ENCODE assay signal across 1 cellular context in the genomic region with DNA sequence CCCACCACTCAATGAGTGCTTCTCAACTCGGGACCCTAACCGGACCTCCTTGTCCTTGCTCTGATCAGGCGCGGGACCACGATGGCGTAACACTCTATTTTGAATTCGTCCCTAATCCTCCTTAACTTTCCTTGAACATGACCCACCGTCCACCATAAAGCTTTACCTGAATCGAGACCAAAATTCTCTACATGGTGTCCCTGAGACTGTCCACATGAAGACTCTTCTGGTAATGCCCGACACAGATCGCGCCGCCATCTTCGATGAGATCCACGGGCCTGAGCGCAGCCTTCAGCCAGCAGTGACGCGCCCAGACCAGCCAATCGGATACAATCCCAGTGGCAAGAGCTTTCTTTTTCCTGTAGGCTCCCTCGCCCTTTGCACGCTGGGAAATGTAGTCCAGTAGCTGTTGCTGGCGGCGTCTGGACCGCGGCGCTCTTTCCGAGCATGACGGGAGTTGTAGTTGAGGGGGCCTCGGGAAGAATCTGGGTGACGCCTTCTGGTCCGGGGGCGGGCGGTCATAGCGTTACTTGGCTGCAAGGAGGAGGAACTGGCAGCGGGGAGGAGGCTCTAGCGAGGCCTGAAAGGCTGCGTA.
TF ChIP-seq lines count a peak whose summit lies in the region.

A gene (minus strand): TSS at position 284 of the 595 bp plus-strand sequence. CDS start 26 bp downstream, at position 258.
A gene (plus strand): TSS at position 517 of the 595 bp plus-strand sequence. CDS start 306 bp downstream, outside the sequence.

TF ChIP-seq in K562, 482 proteins besides CTCF, POLR2A, EP300 and RAD21 (continued from another document and continues in another):
- TF ChIP-seq, protein P1, sequence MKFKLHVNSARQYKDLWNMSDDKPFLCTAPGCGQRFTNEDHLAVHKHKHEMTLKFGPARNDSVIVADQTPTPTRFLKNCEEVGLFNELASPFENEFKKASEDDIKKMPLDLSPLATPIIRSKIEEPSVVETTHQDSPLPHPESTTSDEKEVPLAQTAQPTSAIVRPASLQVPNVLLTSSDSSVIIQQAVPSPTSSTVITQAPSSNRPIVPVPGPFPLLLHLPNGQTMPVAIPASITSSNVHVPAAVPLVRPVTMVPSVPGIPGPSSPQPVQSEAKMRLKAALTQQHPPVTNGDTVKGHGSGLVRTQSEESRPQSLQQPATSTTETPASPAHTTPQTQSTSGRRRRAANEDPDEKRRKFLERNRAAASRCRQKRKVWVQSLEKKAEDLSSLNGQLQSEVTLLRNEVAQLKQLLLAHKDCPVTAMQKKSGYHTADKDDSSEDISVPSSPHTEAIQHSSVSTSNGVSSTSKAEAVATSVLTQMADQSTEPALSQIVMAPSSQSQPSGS (CRISPR knock-in tag; IDR thresholded peaks at IDR 0.05) = no peak
- TF ChIP-seq CBX8 (IDR thresholded peaks at IDR 0.05; ENCODE audit: borderline replicate concordance, extremely low read depth, low read depth, low read length, poor library complexity, severe bottlenecking) (no peak), ZSCAN32 (CRISPR knock-in tag; IDR thresholded peaks at IDR 0.05) (no peak), COPS2 (conservative IDR thresholded peaks at IDR 0.05) (no peak), CEBPG (CRISPR knock-in tag; IDR thresholded peaks at IDR 0.05) (no peak; the same call in 1 of the 2 replicates), CEBPG (tag; conservative IDR thresholded peaks at IDR 0.05 in 1 of 2, IDR thresholded peaks at IDR 0.05 in 1 of 2) (peak in 1 of 2 experiments; percentile 83; a peak in 2 of 4 replicates), DMBX1 (CRISPR knock-in tag; IDR thresholded peaks at IDR 0.05; ENCODE audit: borderline replicate concordance) (no peak), ZNF408 (CRISPR knock-in tag; IDR thresholded peaks at IDR 0.05; ENCODE audit: low read depth) (no peak), SMAD1 (IDR thresholded peaks at IDR 0.05; ENCODE audit: low read depth, low read length, partially characterized antibody) (peak; percentile 70), TCF7L2 (IDR thresholded peaks at IDR 0.05; ENCODE audit: low read depth, low read length) (no peak), ZBTB7A (IDR thresholded peaks at IDR 0.05; ENCODE audit: borderline replicate concordance, control insufficient read depth, low read depth, low read length) (no peak), JUN (IDR thresholded peaks at IDR 0.05; ENCODE audit: borderline replicate concordance, low read depth, low read length) (peak; percentile 56; the same call in 1 of the 2 replicates), JUN (CRISPR knock-in tag; IDR thresholded peaks at IDR 0.05; ENCODE audit: borderline replicate concordance) (no peak), CCNT2 (IDR thresholded peaks at IDR 0.05; ENCODE audit: borderline replicate concordance, extremely low read depth, insufficient read length, low read depth, low read length) (no peak), HNRNPK (IDR thresholded peaks at IDR 0.05; ENCODE audit: low read depth, low read length, poor library complexity, severe bottlenecking) (no peak), KDM5B (IDR thresholded peaks at IDR 0.05; ENCODE audit: insufficient replicate concordance, low read depth, low read length) (peak; percentile 95), NR2F6 (CRISPR knock-in tag; IDR thresholded peaks at IDR 0.05) (no peak), MCM3 (IDR thresholded peaks at IDR 0.05) (no peak), ZNF324 (CRISPR knock-in tag; IDR thresholded peaks at IDR 0.05) (no peak), DACH1 (IDR thresholded peaks at IDR 0.05; ENCODE audit: partially characterized antibody) (no peak), TRIM28 (IDR thresholded peaks at IDR 0.05) (no peak), PHF20 (IDR thresholded peaks at IDR 0.05; ENCODE audit: partially characterized antibody) (peak; percentile 56), NR4A1 (CRISPR knock-in tag; IDR thresholded peaks at IDR 0.05) (no peak), NR4A1 (tag; IDR thresholded peaks at IDR 0.05) (0 out of 2 replicates have a peak, but pooled peaks have one; percentile 36), GABPA (tag; conservative IDR thresholded peaks at IDR 0.05; ENCODE audit: low read depth) (peak; percentile 82), PRMT5 (CRISPR knock-in tag; IDR thresholded peaks at IDR 0.05) (no peak), ARHGAP35 (IDR thresholded peaks at IDR 0.05; ENCODE audit: partially characterized antibody) (no peak), GABPB1 (CRISPR knock-in tag; IDR thresholded peaks at IDR 0.05) (peak; percentile 75; the same call in 1 of the 2 replicates), CXXC5 (CRISPR knock-in tag; IDR thresholded peaks at IDR 0.05) (peak; percentile 82), ZC3H4 (CRISPR knock-in tag; IDR thresholded peaks at IDR 0.05; ENCODE audit: borderline replicate concordance) (no peak), PHF8 (IDR thresholded peaks at IDR 0.05; ENCODE audit: borderline replicate concordance, low read length) (peak; percentile 79), PCBP1 (IDR thresholded peaks at IDR 0.05; ENCODE audit: low read depth, low read length, poor library complexity, severe bottlenecking) (no peak), ZKSCAN8 (CRISPR knock-in tag; IDR thresholded peaks at IDR 0.05) (no peak), NFE2L1 (tag; IDR thresholded peaks at IDR 0.05; ENCODE audit: borderline replicate concordance, low read depth) (no peak), ETV1 (tag; conservative IDR thresholded peaks at IDR 0.05; ENCODE audit: low read depth) (no peak), POLR2AphosphoS2 (IDR thresholded peaks at IDR 0.05; ENCODE audit: low read length) (no peak), ZNF311 (CRISPR knock-in tag; IDR thresholded peaks at IDR 0.05) (no peak), ZBTB8A (IDR thresholded peaks at IDR 0.05; ENCODE audit: partially characterized antibody) (no peak), FOXK1 (CRISPR knock-in tag; IDR thresholded peaks at IDR 0.05; ENCODE audit: borderline replicate concordance) (no peak), KDM2B (CRISPR knock-in tag; IDR thresholded peaks at IDR 0.05) (no peak), KAT2B (IDR thresholded peaks at IDR 0.05; ENCODE audit: low read depth, low read length) (no peak), CHD1 (IDR thresholded peaks at IDR 0.05; ENCODE audit: low read length) (no peak), POLR3A (IDR thresholded peaks at IDR 0.05; ENCODE audit: borderline replicate concordance, extremely low read depth, insufficient read depth, insufficient read length) (no peak), ZNF436 (CRISPR knock-in tag; IDR thresholded peaks at IDR 0.05) (no peak)
- TF ChIP-seq, protein P2, sequence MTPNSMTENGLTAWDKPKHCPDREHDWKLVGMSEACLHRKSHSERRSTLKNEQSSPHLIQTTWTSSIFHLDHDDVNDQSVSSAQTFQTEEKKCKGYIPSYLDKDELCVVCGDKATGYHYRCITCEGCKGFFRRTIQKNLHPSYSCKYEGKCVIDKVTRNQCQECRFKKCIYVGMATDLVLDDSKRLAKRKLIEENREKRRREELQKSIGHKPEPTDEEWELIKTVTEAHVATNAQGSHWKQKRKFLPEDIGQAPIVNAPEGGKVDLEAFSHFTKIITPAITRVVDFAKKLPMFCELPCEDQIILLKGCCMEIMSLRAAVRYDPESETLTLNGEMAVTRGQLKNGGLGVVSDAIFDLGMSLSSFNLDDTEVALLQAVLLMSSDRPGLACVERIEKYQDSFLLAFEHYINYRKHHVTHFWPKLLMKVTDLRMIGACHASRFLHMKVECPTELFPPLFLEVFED (CRISPR knock-in tag; conservative IDR thresholded peaks at IDR 0.05) = no peak; the same call in 1 of the 2 replicates
- TF ChIP-seq, protein P3, sequence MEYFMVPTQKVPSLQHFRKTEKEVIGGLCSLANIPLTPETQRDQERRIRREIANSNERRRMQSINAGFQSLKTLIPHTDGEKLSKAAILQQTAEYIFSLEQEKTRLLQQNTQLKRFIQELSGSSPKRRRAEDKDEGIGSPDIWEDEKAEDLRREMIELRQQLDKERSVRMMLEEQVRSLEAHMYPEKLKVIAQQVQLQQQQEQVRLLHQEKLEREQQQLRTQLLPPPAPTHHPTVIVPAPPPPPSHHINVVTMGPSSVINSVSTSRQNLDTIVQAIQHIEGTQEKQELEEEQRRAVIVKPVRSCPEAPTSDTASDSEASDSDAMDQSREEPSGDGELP (CRISPR knock-in tag; IDR thresholded peaks at IDR 0.05; ENCODE audit: borderline replicate concordance) = peak; percentile 65; the same call in 1 of the 2 replicates
- TF ChIP-seq, protein P4, sequence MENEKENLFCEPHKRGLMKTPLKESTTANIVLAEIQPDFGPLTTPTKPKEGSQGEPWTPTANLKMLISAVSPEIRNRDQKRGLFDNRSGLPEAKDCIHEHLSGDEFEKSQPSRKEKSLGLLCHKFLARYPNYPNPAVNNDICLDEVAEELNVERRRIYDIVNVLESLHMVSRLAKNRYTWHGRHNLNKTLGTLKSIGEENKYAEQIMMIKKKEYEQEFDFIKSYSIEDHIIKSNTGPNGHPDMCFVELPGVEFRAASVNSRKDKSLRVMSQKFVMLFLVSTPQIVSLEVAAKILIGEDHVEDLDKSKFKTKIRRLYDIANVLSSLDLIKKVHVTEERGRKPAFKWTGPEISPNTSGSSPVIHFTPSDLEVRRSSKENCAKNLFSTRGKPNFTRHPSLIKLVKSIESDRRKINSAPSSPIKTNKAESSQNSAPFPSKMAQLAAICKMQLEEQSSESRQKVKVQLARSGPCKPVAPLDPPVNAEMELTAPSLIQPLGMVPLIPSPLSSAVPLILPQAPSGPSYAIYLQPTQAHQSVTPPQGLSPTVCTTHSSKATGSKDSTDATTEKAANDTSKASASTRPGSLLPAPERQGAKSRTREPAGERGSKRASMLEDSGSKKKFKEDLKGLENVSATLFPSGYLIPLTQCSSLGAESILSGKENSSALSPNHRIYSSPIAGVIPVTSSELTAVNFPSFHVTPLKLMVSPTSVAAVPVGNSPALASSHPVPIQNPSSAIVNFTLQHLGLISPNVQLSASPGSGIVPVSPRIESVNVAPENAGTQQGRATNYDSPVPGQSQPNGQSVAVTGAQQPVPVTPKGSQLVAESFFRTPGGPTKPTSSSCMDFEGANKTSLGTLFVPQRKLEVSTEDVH (IDR thresholded peaks at IDR 0.05; ENCODE audit: low read depth, partially characterized antibody) = no peak
- TF ChIP-seq, protein P5, sequence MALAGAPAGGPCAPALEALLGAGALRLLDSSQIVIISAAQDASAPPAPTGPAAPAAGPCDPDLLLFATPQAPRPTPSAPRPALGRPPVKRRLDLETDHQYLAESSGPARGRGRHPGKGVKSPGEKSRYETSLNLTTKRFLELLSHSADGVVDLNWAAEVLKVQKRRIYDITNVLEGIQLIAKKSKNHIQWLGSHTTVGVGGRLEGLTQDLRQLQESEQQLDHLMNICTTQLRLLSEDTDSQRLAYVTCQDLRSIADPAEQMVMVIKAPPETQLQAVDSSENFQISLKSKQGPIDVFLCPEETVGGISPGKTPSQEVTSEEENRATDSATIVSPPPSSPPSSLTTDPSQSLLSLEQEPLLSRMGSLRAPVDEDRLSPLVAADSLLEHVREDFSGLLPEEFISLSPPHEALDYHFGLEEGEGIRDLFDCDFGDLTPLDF (CRISPR knock-in tag; IDR thresholded peaks at IDR 0.05) = no peak
- TF ChIP-seq, protein P6, sequence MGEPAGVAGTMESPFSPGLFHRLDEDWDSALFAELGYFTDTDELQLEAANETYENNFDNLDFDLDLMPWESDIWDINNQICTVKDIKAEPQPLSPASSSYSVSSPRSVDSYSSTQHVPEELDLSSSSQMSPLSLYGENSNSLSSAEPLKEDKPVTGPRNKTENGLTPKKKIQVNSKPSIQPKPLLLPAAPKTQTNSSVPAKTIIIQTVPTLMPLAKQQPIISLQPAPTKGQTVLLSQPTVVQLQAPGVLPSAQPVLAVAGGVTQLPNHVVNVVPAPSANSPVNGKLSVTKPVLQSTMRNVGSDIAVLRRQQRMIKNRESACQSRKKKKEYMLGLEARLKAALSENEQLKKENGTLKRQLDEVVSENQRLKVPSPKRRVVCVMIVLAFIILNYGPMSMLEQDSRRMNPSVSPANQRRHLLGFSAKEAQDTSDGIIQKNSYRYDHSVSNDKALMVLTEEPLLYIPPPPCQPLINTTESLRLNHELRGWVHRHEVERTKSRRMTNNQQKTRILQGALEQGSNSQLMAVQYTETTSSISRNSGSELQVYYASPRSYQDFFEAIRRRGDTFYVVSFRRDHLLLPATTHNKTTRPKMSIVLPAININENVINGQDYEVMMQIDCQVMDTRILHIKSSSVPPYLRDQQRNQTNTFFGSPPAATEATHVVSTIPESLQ (CRISPR knock-in tag; IDR thresholded peaks at IDR 0.05) = no peak
- TF ChIP-seq, protein P7, sequence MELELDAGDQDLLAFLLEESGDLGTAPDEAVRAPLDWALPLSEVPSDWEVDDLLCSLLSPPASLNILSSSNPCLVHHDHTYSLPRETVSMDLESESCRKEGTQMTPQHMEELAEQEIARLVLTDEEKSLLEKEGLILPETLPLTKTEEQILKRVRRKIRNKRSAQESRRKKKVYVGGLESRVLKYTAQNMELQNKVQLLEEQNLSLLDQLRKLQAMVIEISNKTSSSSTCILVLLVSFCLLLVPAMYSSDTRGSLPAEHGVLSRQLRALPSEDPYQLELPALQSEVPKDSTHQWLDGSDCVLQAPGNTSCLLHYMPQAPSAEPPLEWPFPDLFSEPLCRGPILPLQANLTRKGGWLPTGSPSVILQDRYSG (tag; conservative IDR thresholded peaks at IDR 0.05; ENCODE audit: low read depth) = no peak
- TF ChIP-seq, protein P8, sequence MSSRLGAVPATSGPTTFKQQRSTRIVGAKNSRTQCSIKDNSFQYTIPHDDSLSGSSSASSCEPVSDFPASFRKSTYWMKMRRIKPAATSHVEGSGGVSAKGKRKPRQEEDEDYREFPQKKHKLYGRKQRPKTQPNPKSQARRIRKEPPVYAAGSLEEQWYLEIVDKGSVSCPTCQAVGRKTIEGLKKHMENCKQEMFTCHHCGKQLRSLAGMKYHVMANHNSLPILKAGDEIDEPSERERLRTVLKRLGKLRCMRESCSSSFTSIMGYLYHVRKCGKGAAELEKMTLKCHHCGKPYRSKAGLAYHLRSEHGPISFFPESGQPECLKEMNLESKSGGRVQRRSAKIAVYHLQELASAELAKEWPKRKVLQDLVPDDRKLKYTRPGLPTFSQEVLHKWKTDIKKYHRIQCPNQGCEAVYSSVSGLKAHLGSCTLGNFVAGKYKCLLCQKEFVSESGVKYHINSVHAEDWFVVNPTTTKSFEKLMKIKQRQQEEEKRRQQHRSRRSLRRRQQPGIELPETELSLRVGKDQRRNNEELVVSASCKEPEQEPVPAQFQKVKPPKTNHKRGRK (tag; IDR thresholded peaks at IDR 0.05) = no peak
- TF ChIP-seq, protein P9, sequence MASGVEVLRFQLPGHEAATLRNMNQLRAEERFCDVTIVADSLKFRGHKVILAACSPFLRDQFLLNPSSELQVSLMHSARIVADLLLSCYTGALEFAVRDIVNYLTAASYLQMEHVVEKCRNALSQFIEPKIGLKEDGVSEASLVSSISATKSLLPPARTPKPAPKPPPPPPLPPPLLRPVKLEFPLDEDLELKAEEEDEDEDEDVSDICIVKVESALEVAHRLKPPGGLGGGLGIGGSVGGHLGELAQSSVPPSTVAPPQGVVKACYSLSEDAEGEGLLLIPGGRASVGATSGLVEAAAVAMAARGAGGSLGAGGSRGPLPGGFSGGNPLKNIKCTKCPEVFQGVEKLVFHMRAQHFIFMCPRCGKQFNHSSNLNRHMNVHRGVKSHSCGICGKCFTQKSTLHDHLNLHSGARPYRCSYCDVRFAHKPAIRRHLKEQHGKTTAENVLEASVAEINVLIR (CRISPR knock-in tag; IDR thresholded peaks at IDR 0.05) = peak; percentile 75
- TF ChIP-seq, protein P10, sequence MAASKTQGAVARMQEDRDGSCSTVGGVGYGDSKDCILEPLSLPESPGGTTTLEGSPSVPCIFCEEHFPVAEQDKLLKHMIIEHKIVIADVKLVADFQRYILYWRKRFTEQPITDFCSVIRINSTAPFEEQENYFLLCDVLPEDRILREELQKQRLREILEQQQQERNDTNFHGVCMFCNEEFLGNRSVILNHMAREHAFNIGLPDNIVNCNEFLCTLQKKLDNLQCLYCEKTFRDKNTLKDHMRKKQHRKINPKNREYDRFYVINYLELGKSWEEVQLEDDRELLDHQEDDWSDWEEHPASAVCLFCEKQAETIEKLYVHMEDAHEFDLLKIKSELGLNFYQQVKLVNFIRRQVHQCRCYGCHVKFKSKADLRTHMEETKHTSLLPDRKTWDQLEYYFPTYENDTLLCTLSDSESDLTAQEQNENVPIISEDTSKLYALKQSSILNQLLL (CRISPR knock-in tag; IDR thresholded peaks at IDR 0.05; ENCODE audit: borderline replicate concordance) = no peak
